In genomic region chr7:3067193-3067592, GRCh38 we compare ENCODE assay signal across 12 cellular contexts. TPM values are rescaled to one million over a fixed set of nuclear protein-coding genes. Genes with fewer than 3 reads are reported as not detected.
DNase-seq lines count a peak whose midpoint lies in the region; ATAC-seq and TF ChIP-seq lines count a peak whose summit lies in the region.
"Had no signal": no experiment of that assay in that cellular context is flagged by ENCODE, and none has a peak within 500 bp of the region (broad histone marks: within the 10 kb centered on the region; RNA-seq: fewer than 3 reads in every experiment).

No MANE protein-coding gene starts in this region.

- no peaks in the 10 kb centered on the region for H3K27me3 Mint-ChIP-seq in CD8-positive, alpha-beta T cell (ENCODE audit: low read depth)
- H3K27me3 Mint-ChIP-seq in activated CD4-positive, alpha-beta memory T cell treated with anti-CD3 and anti-CD28 coated beads, Interleukin-2, amount 10 ng/mL, durations not matched to agents 7 days and 5 days = no peaks in the 10 kb centered on the region
- H3K27me3 Mint-ChIP-seq in memory B cell = no peaks in the 10 kb centered on the region

- CTCF ChIA-PET in CD8-positive, alpha-beta T cell (lab: Charles Lee) = interaction anchor here (0.8 to 5.3 kb wide), 10 partner anchors 12 to 202 kb away, joined by 3 to 74 read pairs (median 4); no protein-coding TSS in a partner anchor
- CTCF ChIA-PET in activated CD4-positive, alpha-beta memory T cell treated with anti-CD3 and anti-CD28 coated beads, Interleukin-2, amount 10 ng/mL, durations not matched to agents 7 days and 5 days (lab: Charles Lee) = interaction anchor here (0.6 to 8.8 kb wide), 14 partner anchors 9 to 90 kb away, joined by 3 to 126 read pairs (median 5); no protein-coding TSS in a partner anchor

- no peak overlapping the region for H3K27ac ChIP-seq in CD8-positive, alpha-beta T cell (ENCODE audit: low read depth, low read length)
- H3K27ac ChIP-seq: right atrium auricular region had no signal

- peaks cover 8% of the 10 kb centered on the region for H3K9me3 Mint-ChIP-seq in CD8-positive, alpha-beta T cell
- peaks cover 21% of the 10 kb centered on the region for H3K9me3 Mint-ChIP-seq in activated CD4-positive, alpha-beta memory T cell treated with anti-CD3 and anti-CD28 coated beads, Interleukin-2, amount 10 ng/mL, durations not matched to agents 7 days and 5 days
- H3K9me3 Mint-ChIP-seq in memory B cell = peaks cover 9% of the 10 kb centered on the region

- intact Hi-C loops in CD8-positive, alpha-beta T cell (cut with DNase I, micrococcal nuclease) = loop anchor here (5.0 to 10.0 kb wide), 4 partner anchors 48 to 238 kb away; partner anchors contain the start of gene SDK1 (in 1 of the 2)

- no peaks in the 10 kb centered on the region for H3K9me3 ChIP-seq in CD8-positive, alpha-beta T cell (ENCODE audit: low read length)
- H3K9me3 ChIP-seq: right atrium auricular region had no signal

- H3K27me3 ChIP-seq in CD8-positive, alpha-beta T cell (ENCODE audit: insufficient read depth, low read length) = no peaks in the 10 kb centered on the region
- H3K27me3 ChIP-seq: right atrium auricular region had no signal

- POLR2A ChIA-PET in CD8-positive, alpha-beta T cell (lab: Charles Lee) = interaction anchor here (1.7 to 9.5 kb wide), 2 partner anchors 19 to 25 kb away, joined by 4 to 67 read pairs; no protein-coding TSS in a partner anchor
- POLR2A ChIA-PET in activated CD4-positive, alpha-beta memory T cell treated with anti-CD3 and anti-CD28 coated beads, Interleukin-2, amount 10 ng/mL, durations not matched to agents 7 days and 5 days (lab: Charles Lee) = interaction anchor here (0.9 to 6.1 kb wide), 6 partner anchors 16 to 85 kb away, joined by 3 to 65 read pairs (median 5); no protein-coding TSS in a partner anchor

- H3K27ac Mint-ChIP-seq in CD8-positive, alpha-beta T cell = peak overlapping the region; percentile 85
- peak overlapping the region; percentile 76 for H3K27ac Mint-ChIP-seq in activated CD4-positive, alpha-beta memory T cell treated with anti-CD3 and anti-CD28 coated beads, Interleukin-2, amount 10 ng/mL, durations not matched to agents 7 days and 5 days
- peak overlapping the region; percentile 58 for H3K27ac Mint-ChIP-seq in memory B cell

- H3K36me3 Mint-ChIP-seq in CD8-positive, alpha-beta T cell = peaks cover 2% of the 10 kb centered on the region
- H3K36me3 Mint-ChIP-seq in activated CD4-positive, alpha-beta memory T cell treated with anti-CD3 and anti-CD28 coated beads, Interleukin-2, amount 10 ng/mL, durations not matched to agents 7 days and 5 days (ENCODE audit: low read depth) = peaks cover 26% of the 10 kb centered on the region
- H3K36me3 Mint-ChIP-seq in memory B cell = peaks cover 4% of the 10 kb centered on the region

- H3K4me3 Mint-ChIP-seq in CD8-positive, alpha-beta T cell = peak overlapping the region; percentile 52
- H3K4me3 Mint-ChIP-seq in activated CD4-positive, alpha-beta memory T cell treated with anti-CD3 and anti-CD28 coated beads, Interleukin-2, amount 10 ng/mL, durations not matched to agents 7 days and 5 days = no peak overlapping the region
- H3K4me3 Mint-ChIP-seq in memory B cell = no peak overlapping the region

- H3K4me3 ChIP-seq in CD8-positive, alpha-beta T cell (ENCODE audit: low read depth, low read length) = no peak overlapping the region
- H3K4me3 ChIP-seq: right atrium auricular region had no signal

- DNase-seq in CD8-positive, alpha-beta T cell = peak in 2 of 7 experiments; percentile 17 to 49
- DNase-seq in activated CD4-positive, alpha-beta memory T cell treated with anti-CD3 and anti-CD28 coated beads, Interleukin-2, amount 10 ng/mL, durations not matched to agents 7 days and 5 days = peak; percentile 58
- peak; percentile 18 to 37 for DNase-seq in memory B cell (ENCODE audit: low spot score in 2 of 2)
- DNase-seq in activated gamma-delta T cell treated with Interleukin-2 at 50 U/mL for 16 hours = no peak
- DNase-seq in DMS53 treated with DMSO at 0.1 percent for 48 hours (lab: John Stamatoyannopoulos, UW; ENCODE audit: unreplicated experiment) = no peak
- no peak for DNase-seq in omental fat pad (ENCODE audit: low spot score)
- DNase-seq: effector CD8-positive, alpha-beta T cell; SK-N-SH had no signal

- H3K4me1 ChIP-seq in CD8-positive, alpha-beta T cell (ENCODE audit: insufficient read depth, low read length) = peaks cover 89% of the 10 kb centered on the region
- H3K4me1 ChIP-seq: right atrium auricular region had no signal

- H3K36me3 ChIP-seq in CD8-positive, alpha-beta T cell (ENCODE audit: insufficient read depth, low read length) = no peaks in the 10 kb centered on the region
- H3K36me3 ChIP-seq: right atrium auricular region had no signal

- ATAC-seq in CD8-positive, alpha-beta T cell = peak; percentile 21
- ATAC-seq in GM18868 (IDR thresholded peaks at IDR 0.05; ENCODE audit: unreplicated experiment) (peak; percentile 24), memory B cell (ENCODE audit: low read depth) (peak; percentile 67), omental fat pad (ENCODE audit: low FRiP score) (no peak), GM19467 (IDR thresholded peaks at IDR 0.05; ENCODE audit: unreplicated experiment) (no peak)

- TF ChIP-seq CTCF in CD8-positive, alpha-beta T cell (IDR thresholded peaks at IDR 0.05) = no peak
- no peak for TF ChIP-seq CTCF in omental fat pad (IDR thresholded peaks at IDR 0.05)

- H3K4me1 Mint-ChIP-seq in CD8-positive, alpha-beta T cell (ENCODE audit: low read depth) = peaks cover 90% of the 10 kb centered on the region
- peaks cover 85% of the 10 kb centered on the region for H3K4me1 Mint-ChIP-seq in activated CD4-positive, alpha-beta memory T cell treated with anti-CD3 and anti-CD28 coated beads, Interleukin-2, amount 10 ng/mL, durations not matched to agents 7 days and 5 days
- H3K4me1 Mint-ChIP-seq in memory B cell = peaks cover 43% of the 10 kb centered on the region

RNA-seq across cellular contexts. Expression of gene CARD11, which starts 23.5 kb away (rescaled TPM):
- total RNA-seq in CD8-positive, alpha-beta T cell = 100 to 1,000 TPM; 114 to 117 TPM
- 100 to 1,000 TPM; 163 TPM for total RNA-seq in activated CD4-positive, alpha-beta memory T cell treated with anti-CD3 and anti-CD28 coated beads, Interleukin-2, amount 10 ng/mL, durations not matched to agents 7 days and 5 days
- total RNA-seq in omental fat pad = 1 to 10 TPM in 2 of 4 donors, under 1 TPM in 2; 0.75 to 1.4 (median 1.0) TPM
- total RNA-seq: LHCN-M2 had no signal

Comparison
In these comparisons a context has a peak if more than half of its experiments do, and no peak if none do; other contexts are left out.
1. ATAC-seq: peak in CD8-positive, alpha-beta T cell (single experiment), GM18868 (single experiment) and memory B cell (single experiment); none in omental fat pad (single experiment) and GM19467 (single experiment).
2. DNase-seq: peak in activated CD4-positive, alpha-beta memory T cell treated with anti-CD3 and anti-CD28 coated beads, Interleukin-2, amount 10 ng/mL, durations not matched to agents 7 days and 5 days (single experiment) and memory B cell (2 of 2); none in activated gamma-delta T cell treated with Interleukin-2 at 50 U/mL for 16 hours (single experiment), DMS53 treated with DMSO at 0.1 percent for 48 hours (single experiment) and omental fat pad (single experiment).
3. RNA of gene CARD11, which starts 23.5 kb away (total RNA-seq): 163 TPM in activated CD4-positive, alpha-beta memory T cell treated with anti-CD3 and anti-CD28 coated beads, Interleukin-2, amount 10 ng/mL, durations not matched to agents 7 days and 5 days and 114 to 117 TPM in CD8-positive, alpha-beta T cell; 0.75 to 1.4 TPM in omental fat pad; every median in the first group is over 10 times any median in the second.
4. Peak in every context shown above with its lines, with median percentiles within 50 percentile points of each other: H3K27ac Mint-ChIP-seq.